ENCODE assay signal across 8 cellular contexts in genomic region chr18:5295231-5295920, GRCh38. TPM values are rescaled to one million over a fixed set of nuclear protein-coding genes. Genes with fewer than 3 reads are reported as not detected.
DNase-seq lines count a peak whose midpoint lies in the region; ATAC-seq, FAIRE-seq and TF ChIP-seq lines count a peak whose summit lies in the region.

ZBTB14 (minus strand) TSS chr18:5295726; CDS start chr18:5293246, 2,480 bp downstream.

- TF ChIP-seq EP300 in HepG2 (IDR thresholded peaks at IDR 0.05; ENCODE audit: low read depth in 2 of 2, low read length in 2 of 2) (no peak), HepG2 (CRISPR knock-in tag; IDR thresholded peaks at IDR 0.05; ENCODE audit: borderline replicate concordance) (no peak)

- peak within 1 kb of the TSS; percentile 98 for H3K27ac ChIP-seq in HepG2 (ENCODE audit: extremely low read length, insufficient read depth, low read length)

- no peak within 1 kb of the TSS for H2AFZ ChIP-seq in HepG2 (ENCODE audit: low read length)

- H3K36me3 ChIP-seq in HepG2 (replicated peaks in 1 of 2; ENCODE audit: control insufficient read depth in 1 of 2, insufficient read depth in 2 of 2, low read length in 2 of 2) = peaks cover 6 to 15% of the 10 kb centered on the region in 2 experiments; a peak in 3 of 5 replicates

- H3K9me3 ChIP-seq in HepG2 (ENCODE audit: low read length) = no peaks in the 10 kb centered on the region

- POLR2A ChIA-PET in HepG2 (lab: Yijun Ruan, JAX) = interaction anchor here (0.6 to 4.7 kb wide), 12 partner anchors 9 to 130 kb away, joined by 3 to 82 read pairs (median 4); no protein-coding TSS in a partner anchor

- no peaks in the 10 kb centered on the region; a peak in 1 of 5 replicates for H3K27me3 ChIP-seq in HepG2 (ENCODE audit: control insufficient read depth in 1 of 2, insufficient read depth in 2 of 2, low read length in 2 of 2)

- peak; percentile 37 for ATAC-seq in HG02571 (IDR thresholded peaks at IDR 0.05; ENCODE audit: unreplicated experiment)
- ATAC-seq in HepG2 = peak; percentile 32

- TF ChIP-seq CTCF in HepG2 (CRISPR knock-in tag; IDR thresholded peaks at IDR 0.05) = no peak

- no peak for FAIRE-seq in HepG2 (lab: Jason Lieb, UNC)

- TF ChIP-seq POLR2A in HepG2 (IDR thresholded peaks at IDR 0.05; ENCODE audit: insufficient read depth in 1 of 2, low read depth in 2 of 2, low read length in 2 of 2) = 0 out of 4 replicates have a peak, but pooled peaks of 1 of the 2 experiments have one; percentile 3

- H3K4me1 ChIP-seq in HepG2 (ENCODE audit: insufficient read depth, low read length) = peaks cover 51% of the 10 kb centered on the region

- CTCF ChIA-PET in HepG2 (lab: Yijun Ruan, JAX; ENCODE audit: low intra/inter-chr PET ratio, low total read pairs) = no interaction called here

- intact Hi-C loops in HepG2 (cut with micrococcal nuclease; ENCODE audit: unreplicated experiment) = no loop called here

- WGBS in HepG2 (ENCODE audit: low lambda C conversion rate) = 0% methylated on average over 6 of the region's 116 CpGs

- in situ Hi-C loops in HepG2 (cut with HindIII; ENCODE audit: extremely low pct_ligation_motif_present, low pct_unique_long_range_greater_than_20kb) = no loop called here

- H3K4me2 ChIP-seq in HepG2 (ENCODE audit: low read depth, low read length) = peak within 1 kb of the TSS; percentile 93

- TF ChIP-seq RAD21 in HepG2 (CRISPR knock-in tag; IDR thresholded peaks at IDR 0.05) = no peak

- no TSS peak for BruUV-seq in HepG2 (replicated peaks; lab: Mats Ljungman, UMichigan)

- H4K20me1 ChIP-seq in HepG2 (ENCODE audit: insufficient read depth, low read length) = no peaks in the 10 kb centered on the region

- H3K9ac ChIP-seq in HepG2 (ENCODE audit: insufficient read depth, low read depth, low read length) = peak within 1 kb of the TSS; percentile 89

- DNase-seq in NCI-H1436 (lab: John Stamatoyannopoulos, UW) = peak; percentile 65
- DNase-seq in NCI-H1436 treated with DMSO at 0.1 percent for 48 hours (lab: John Stamatoyannopoulos, UW) = no peak
- DNase-seq in NCI-H1105 (lab: John Stamatoyannopoulos, UW) = peak; percentile 68
- DNase-seq in activated CD4-positive, alpha-beta T cell treated with anti-CD3 and anti-CD28 coated beads, Interleukin-2, amount 50 U/mL, for 24 hours (ENCODE audit: low read depth in 1 of 2, low spot score in 1 of 2) = peak; percentile 39 to 40
- peak; percentile 68 for DNase-seq in dermis blood vessel endothelial cell
- DNase-seq in HepG2 (ENCODE audit: low spot score) = peak; percentile 36
- peak; percentile 73 for DNase-seq in stimulated activated CD4-positive, alpha-beta T cell treated with anti-CD3 and anti-CD28 coated beads, Interleukin-4, amount 100 ng/mL, for 1 hour

- H3K4me3 ChIP-seq in HepG2 (replicated peaks in 1 of 3; ENCODE audit: insufficient read depth in 1 of 3, low read depth in 2 of 3, low read length in 3 of 3) = peak within 1 kb of the TSS; percentile 79 to 88 (median 87)

- H3K79me2 ChIP-seq in HepG2 (ENCODE audit: insufficient read depth, low read length) = peaks cover 13% of the 10 kb centered on the region

TF ChIP-seq in HepG2, 621 proteins besides CTCF, POLR2A, EP300 and RAD21 (continues in another document):
- TF ChIP-seq, protein P1, sequence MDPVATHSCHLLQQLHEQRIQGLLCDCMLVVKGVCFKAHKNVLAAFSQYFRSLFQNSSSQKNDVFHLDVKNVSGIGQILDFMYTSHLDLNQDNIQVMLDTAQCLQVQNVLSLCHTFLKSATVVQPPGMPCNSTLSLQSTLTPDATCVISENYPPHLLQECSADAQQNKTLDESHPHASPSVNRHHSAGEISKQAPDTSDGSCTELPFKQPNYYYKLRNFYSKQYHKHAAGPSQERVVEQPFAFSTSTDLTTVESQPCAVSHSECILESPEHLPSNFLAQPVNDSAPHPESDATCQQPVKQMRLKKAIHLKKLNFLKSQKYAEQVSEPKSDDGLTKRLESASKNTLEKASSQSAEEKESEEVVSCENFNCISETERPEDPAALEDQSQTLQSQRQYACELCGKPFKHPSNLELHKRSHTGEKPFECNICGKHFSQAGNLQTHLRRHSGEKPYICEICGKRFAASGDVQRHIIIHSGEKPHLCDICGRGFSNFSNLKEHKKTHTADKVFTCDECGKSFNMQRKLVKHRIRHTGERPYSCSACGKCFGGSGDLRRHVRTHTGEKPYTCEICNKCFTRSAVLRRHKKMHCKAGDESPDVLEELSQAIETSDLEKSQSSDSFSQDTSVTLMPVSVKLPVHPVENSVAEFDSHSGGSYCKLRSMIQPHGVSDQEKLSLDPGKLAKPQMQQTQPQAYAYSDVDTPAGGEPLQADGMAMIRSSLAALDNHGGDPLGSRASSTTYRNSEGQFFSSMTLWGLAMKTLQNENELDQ (CRISPR knock-in tag; IDR thresholded peaks at IDR 0.05; ENCODE audit: borderline replicate concordance) = no peak
- TF ChIP-seq, protein P2, sequence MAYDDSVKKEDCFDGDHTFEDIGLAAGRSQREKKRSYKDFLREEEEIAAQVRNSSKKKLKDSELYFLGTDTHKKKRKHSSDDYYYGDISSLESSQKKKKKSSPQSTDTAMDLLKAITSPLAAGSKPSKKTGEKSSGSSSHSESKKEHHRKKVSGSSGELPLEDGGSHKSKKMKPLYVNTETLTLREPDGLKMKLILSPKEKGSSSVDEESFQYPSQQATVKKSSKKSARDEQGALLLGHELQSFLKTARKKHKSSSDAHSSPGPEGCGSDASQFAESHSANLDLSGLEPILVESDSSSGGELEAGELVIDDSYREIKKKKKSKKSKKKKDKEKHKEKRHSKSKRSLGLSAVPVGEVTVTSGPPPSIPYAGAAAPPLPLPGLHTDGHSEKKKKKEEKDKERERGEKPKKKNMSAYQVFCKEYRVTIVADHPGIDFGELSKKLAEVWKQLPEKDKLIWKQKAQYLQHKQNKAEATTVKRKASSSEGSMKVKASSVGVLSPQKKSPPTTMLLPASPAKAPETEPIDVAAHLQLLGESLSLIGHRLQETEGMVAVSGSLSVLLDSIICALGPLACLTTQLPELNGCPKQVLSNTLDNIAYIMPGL (CRISPR knock-in tag; IDR thresholded peaks at IDR 0.05; ENCODE audit: borderline replicate concordance in 1 of 2, low read depth in 1 of 2) = 0 out of 4 replicates have a peak, but pooled peaks of 1 of the 2 experiments have one; percentile 12
- TF ChIP-seq NRL (CRISPR knock-in tag; IDR thresholded peaks at IDR 0.05; ENCODE audit: borderline replicate concordance) (no peak), ZNF225 (CRISPR knock-in tag; IDR thresholded peaks at IDR 0.05) (no peak), AKAP8 (CRISPR knock-in tag; IDR thresholded peaks at IDR 0.05) (no peak), CBX5 (CRISPR knock-in tag; IDR thresholded peaks at IDR 0.05; ENCODE audit: borderline replicate concordance) (no peak), JDP2 (CRISPR knock-in tag; IDR thresholded peaks at IDR 0.05; ENCODE audit: borderline replicate concordance) (no peak), ZNF563 (CRISPR knock-in tag; IDR thresholded peaks at IDR 0.05) (peak; percentile 21; the same call in 1 of the 2 replicates), ZMYM2 (CRISPR knock-in tag; IDR thresholded peaks at IDR 0.05) (no peak), BCL3 (CRISPR knock-in tag; IDR thresholded peaks at IDR 0.05) (no peak), E2F5 (CRISPR knock-in tag; conservative IDR thresholded peaks at IDR 0.05) (no peak), ZFY (CRISPR knock-in tag; IDR thresholded peaks at IDR 0.05) (0 out of 2 replicates have a peak, but pooled peaks have one; percentile 9), HOXA3 (CRISPR knock-in tag; IDR thresholded peaks at IDR 0.05) (no peak), NFKB2 (CRISPR knock-in tag; IDR thresholded peaks at IDR 0.05; ENCODE audit: borderline replicate concordance) (no peak)

RNA-seq across cellular contexts. Expression of gene ZBTB14, which starts in this region (rescaled TPM):
- total RNA-seq in dermis blood vessel endothelial cell = 15.6 and 17.9 TPM in 2 replicates
- 14.4 and 15.9 TPM in 2 replicates for total RNA-seq in HepG2 (2016; rRNA removed; fragmentation: Illumina TruSeq; extraction: Trizol)
- total RNA-seq in HepG2 (2016; cell fraction: cytosol; rRNA removed; fragmentation: Illumina TruSeq; extraction: Trizol; ENCODE audit: low read depth) = 2.7 and 3.1 TPM in 2 replicates
- 14.2 and 15.0 TPM in 2 replicates for total RNA-seq in HepG2 (2016; cell fraction: insoluble cytoplasmic fraction; rRNA removed; fragmentation: Illumina TruSeq; extraction: Trizol)
- total RNA-seq in HepG2 (2016; cell fraction: membrane; rRNA removed; fragmentation: Illumina TruSeq; extraction: Trizol) = 10.5 and 11.1 TPM in 2 replicates
- 15.9 and 16.7 TPM in 2 replicates for total RNA-seq in HepG2 (2016; cell fraction: nucleus; rRNA removed; fragmentation: Illumina TruSeq; extraction: Trizol)
- 5.5 and 8.0 TPM in 2 replicates for polyA plus RNA-seq in HepG2 (2011; rRNA removed)
- polyA plus RNA-seq in HepG2 (2011; cell fraction: cytosol; rRNA removed) = 3.3 and 5.2 TPM in 2 replicates
- polyA plus RNA-seq in HepG2 (2011; cell fraction: nucleus; rRNA removed) = 5.2 and 7.5 TPM in 2 replicates
- 5.4 and 9.0 TPM in 2 replicates for polyA plus RNA-seq in HepG2 (2012)
- 1.7 and 2.0 TPM in 2 replicates for polyA plus RNA-seq in HepG2 (2016; cell fraction: cytosol; fragmentation: Illumina TruSeq; extraction: Trizol; ENCODE audit: low read depth)
- polyA plus RNA-seq in HepG2 (2016; cell fraction: insoluble cytoplasmic fraction; fragmentation: Illumina TruSeq; extraction: Trizol; ENCODE audit: low read depth) = 13.8 and 14.0 TPM in 2 replicates
- polyA plus RNA-seq in HepG2 (2016; cell fraction: membrane; fragmentation: Illumina TruSeq; extraction: Trizol; ENCODE audit: low read depth) = 4.6 and 6.3 TPM in 2 replicates
- 16.1 and 16.5 TPM in 2 replicates for polyA plus RNA-seq in HepG2 (2016; cell fraction: nucleus; fragmentation: Illumina TruSeq; extraction: Trizol; ENCODE audit: insufficient read depth, low read depth)
- 9.7 and 13.9 TPM in 2 replicates for polyA minus RNA-seq in HepG2 (2011; rRNA and poly(A)+ RNA removed; ENCODE audit: low replicate concordance)
- polyA minus RNA-seq in HepG2 (2011; cell fraction: cytosol; rRNA and poly(A)+ RNA removed) = 5.6 and 6.5 TPM in 2 replicates
- 21.5 and 26.5 TPM in 2 replicates for polyA minus RNA-seq in HepG2 (2011; cell fraction: nucleus; rRNA and poly(A)+ RNA removed)
